Comparison of ENCODE assay signal across 3 cellular contexts in the genomic region with DNA sequence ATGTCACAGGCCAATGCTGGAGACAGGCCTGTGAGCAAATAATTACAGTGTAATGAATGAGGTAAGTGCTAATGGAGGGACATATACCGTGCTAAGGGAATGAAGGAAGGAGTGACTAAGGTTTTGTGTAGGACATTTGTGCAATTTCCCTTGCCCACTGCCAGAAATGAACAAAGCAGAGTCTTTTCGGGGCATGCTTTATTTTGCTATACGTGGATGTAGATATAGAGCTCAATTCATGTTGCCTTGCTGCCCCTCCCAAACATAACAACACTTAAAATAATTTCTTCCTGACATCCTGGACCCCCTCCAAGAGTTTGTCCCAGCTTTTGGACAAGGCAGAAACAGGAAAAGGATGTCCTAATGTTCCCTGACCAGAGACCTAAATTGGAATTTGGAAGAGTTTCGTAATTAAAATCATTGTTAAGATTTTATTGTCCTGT.
TF ChIP-seq lines count a peak whose summit lies in the region.

No MANE protein-coding gene starts in this region.

TF ChIP-seq in SK-N-SH, 30 proteins besides CTCF, POLR2A, EP300 and RAD21 (continues in another document):
- no peak for TF ChIP-seq FOXM1 (IDR thresholded peaks at IDR 0.05; ENCODE audit: low read depth)
- no peak for TF ChIP-seq SMC3 (IDR thresholded peaks at IDR 0.05; ENCODE audit: low read depth, low read length)
- TF ChIP-seq, protein P1, sequence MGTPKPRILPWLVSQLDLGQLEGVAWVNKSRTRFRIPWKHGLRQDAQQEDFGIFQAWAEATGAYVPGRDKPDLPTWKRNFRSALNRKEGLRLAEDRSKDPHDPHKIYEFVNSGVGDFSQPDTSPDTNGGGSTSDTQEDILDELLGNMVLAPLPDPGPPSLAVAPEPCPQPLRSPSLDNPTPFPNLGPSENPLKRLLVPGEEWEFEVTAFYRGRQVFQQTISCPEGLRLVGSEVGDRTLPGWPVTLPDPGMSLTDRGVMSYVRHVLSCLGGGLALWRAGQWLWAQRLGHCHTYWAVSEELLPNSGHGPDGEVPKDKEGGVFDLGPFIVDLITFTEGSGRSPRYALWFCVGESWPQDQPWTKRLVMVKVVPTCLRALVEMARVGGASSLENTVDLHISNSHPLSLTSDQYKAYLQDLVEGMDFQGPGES (IDR thresholded peaks at IDR 0.05; ENCODE audit: low read depth, low read length), result no peak
- TF ChIP-seq ELF1 (IDR thresholded peaks at IDR 0.05), result no peak
- TF ChIP-seq FOSL2 (IDR thresholded peaks at IDR 0.05; ENCODE audit: borderline replicate concordance, low read depth), result no peak
- no peak for TF ChIP-seq TAF1 (IDR thresholded peaks at IDR 0.05; ENCODE audit: borderline replicate concordance, low read depth, low read length)
- TF ChIP-seq FOXJ3 (CRISPR knock-in tag; IDR thresholded peaks at IDR 0.05), result no peak
- TF ChIP-seq TEAD4 (IDR thresholded peaks at IDR 0.05; ENCODE audit: borderline replicate concordance, insufficient read depth), result no peak
- TF ChIP-seq SIN3A (IDR thresholded peaks at IDR 0.05; ENCODE audit: borderline replicate concordance, low read depth, low read length), result no peak
- no peak for TF ChIP-seq CHD2 (IDR thresholded peaks at IDR 0.05; ENCODE audit: low read length, partially characterized antibody)
- TF ChIP-seq, protein P2, sequence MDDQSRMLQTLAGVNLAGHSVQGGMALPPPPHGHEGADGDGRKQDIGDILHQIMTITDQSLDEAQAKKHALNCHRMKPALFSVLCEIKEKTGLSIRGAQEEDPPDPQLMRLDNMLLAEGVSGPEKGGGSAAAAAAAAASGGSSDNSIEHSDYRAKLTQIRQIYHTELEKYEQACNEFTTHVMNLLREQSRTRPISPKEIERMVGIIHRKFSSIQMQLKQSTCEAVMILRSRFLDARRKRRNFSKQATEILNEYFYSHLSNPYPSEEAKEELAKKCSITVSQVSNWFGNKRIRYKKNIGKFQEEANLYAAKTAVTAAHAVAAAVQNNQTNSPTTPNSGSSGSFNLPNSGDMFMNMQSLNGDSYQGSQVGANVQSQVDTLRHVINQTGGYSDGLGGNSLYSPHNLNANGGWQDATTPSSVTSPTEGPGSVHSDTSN (IDR thresholded peaks at IDR 0.05), result no peak
- TF ChIP-seq RXRA (IDR thresholded peaks at IDR 0.05; ENCODE audit: borderline replicate concordance, low read depth), result no peak
- TF ChIP-seq MEF2A (IDR thresholded peaks at IDR 0.05; ENCODE audit: borderline replicate concordance, low read depth), result no peak
- TF ChIP-seq TCF12 (IDR thresholded peaks at IDR 0.05), result no peak
- TF ChIP-seq, protein P3, sequence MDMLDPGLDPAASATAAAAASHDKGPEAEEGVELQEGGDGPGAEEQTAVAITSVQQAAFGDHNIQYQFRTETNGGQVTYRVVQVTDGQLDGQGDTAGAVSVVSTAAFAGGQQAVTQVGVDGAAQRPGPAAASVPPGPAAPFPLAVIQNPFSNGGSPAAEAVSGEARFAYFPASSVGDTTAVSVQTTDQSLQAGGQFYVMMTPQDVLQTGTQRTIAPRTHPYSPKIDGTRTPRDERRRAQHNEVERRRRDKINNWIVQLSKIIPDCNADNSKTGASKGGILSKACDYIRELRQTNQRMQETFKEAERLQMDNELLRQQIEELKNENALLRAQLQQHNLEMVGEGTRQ (IDR thresholded peaks at IDR 0.05; ENCODE audit: borderline replicate concordance, low read depth, low read length), result no peak
- TF ChIP-seq, protein P4, sequence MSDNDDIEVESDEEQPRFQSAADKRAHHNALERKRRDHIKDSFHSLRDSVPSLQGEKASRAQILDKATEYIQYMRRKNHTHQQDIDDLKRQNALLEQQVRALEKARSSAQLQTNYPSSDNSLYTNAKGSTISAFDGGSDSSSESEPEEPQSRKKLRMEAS (IDR thresholded peaks at IDR 0.05; ENCODE audit: low read depth), result no peak
- TF ChIP-seq RFX5 (IDR thresholded peaks at IDR 0.05; ENCODE audit: low read length), result no peak
- TF ChIP-seq RCOR1 (IDR thresholded peaks at IDR 0.05; ENCODE audit: low read length), result no peak

TF ChIP-seq in SK-N-SH treated with all-trans-retinoic acid at 6 μM for 48 hours, 23 proteins besides CTCF, POLR2A, EP300 and RAD21:
- TF ChIP-seq ZNF8 (CRISPR knock-in tag; IDR thresholded peaks at IDR 0.05), result no peak
- no peak for TF ChIP-seq ARNTL (CRISPR knock-in tag; IDR thresholded peaks at IDR 0.05; ENCODE audit: borderline replicate concordance, low read depth)
- TF ChIP-seq ISL1 (CRISPR knock-in tag; IDR thresholded peaks at IDR 0.05), result no peak
- TF ChIP-seq ZNF70 (CRISPR knock-in tag; IDR thresholded peaks at IDR 0.05), result no peak
- TF ChIP-seq, protein P5, sequence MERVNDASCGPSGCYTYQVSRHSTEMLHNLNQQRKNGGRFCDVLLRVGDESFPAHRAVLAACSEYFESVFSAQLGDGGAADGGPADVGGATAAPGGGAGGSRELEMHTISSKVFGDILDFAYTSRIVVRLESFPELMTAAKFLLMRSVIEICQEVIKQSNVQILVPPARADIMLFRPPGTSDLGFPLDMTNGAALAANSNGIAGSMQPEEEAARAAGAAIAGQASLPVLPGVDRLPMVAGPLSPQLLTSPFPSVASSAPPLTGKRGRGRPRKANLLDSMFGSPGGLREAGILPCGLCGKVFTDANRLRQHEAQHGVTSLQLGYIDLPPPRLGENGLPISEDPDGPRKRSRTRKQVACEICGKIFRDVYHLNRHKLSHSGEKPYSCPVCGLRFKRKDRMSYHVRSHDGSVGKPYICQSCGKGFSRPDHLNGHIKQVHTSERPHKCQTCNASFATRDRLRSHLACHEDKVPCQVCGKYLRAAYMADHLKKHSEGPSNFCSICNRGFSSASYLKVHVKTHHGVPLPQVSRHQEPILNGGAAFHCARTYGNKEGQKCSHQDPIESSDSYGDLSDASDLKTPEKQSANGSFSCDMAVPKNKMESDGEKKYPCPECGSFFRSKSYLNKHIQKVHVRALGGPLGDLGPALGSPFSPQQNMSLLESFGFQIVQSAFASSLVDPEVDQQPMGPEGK (CRISPR knock-in tag; IDR thresholded peaks at IDR 0.05; ENCODE audit: borderline replicate concordance), result no peak
- no peak for TF ChIP-seq ZC3H10 (CRISPR knock-in tag; IDR thresholded peaks at IDR 0.05)

TF ChIP-seq in endothelial cell of umbilical vein, 7 proteins besides CTCF, POLR2A, EP300 and RAD21:
- TF ChIP-seq GATA2 (IDR thresholded peaks at IDR 0.05; ENCODE audit: insufficient read depth, insufficient read length, low read depth, low read length) (no peak), FOS (IDR thresholded peaks at IDR 0.05; ENCODE audit: borderline replicate concordance, insufficient read depth, low read length) (peak; percentile 27), JUN (IDR thresholded peaks at IDR 0.05; ENCODE audit: borderline replicate concordance, insufficient read depth, insufficient read length, low read depth) (peak; percentile 73), EZH2 (IDR thresholded peaks at IDR 0.05; ENCODE audit: borderline replicate concordance, low read depth, low read length, severe bottlenecking) (no peak), POLR2AphosphoS5 (IDR thresholded peaks at IDR 0.05; ENCODE audit: insufficient read depth, low read depth, low read length) (peak; percentile 30)
- TF ChIP-seq, protein P4 (IDR thresholded peaks at IDR 0.05; ENCODE audit: insufficient read depth, insufficient read length), result no peak
